Comparison of ENCODE assay signal across 1 cellular context in genomic region chr6:86685230-86685797, GRCh38.
TF ChIP-seq lines count a peak whose summit lies in the region.

No MANE protein-coding gene starts in this region.

TF ChIP-seq in K562, 482 proteins besides CTCF, POLR2A, EP300 and RAD21 (continued from another document and continues in another):
- TF ChIP-seq KLF16 (IDR thresholded peaks at IDR 0.05) (no peak), PHB (CRISPR knock-in tag; IDR thresholded peaks at IDR 0.05) (no peak), POLR2G (IDR thresholded peaks at IDR 0.05; ENCODE audit: low read depth, low read length) (no peak), NFIC (IDR thresholded peaks at IDR 0.05) (no peak), NFIX (CRISPR knock-in tag; IDR thresholded peaks at IDR 0.05; ENCODE audit: low read depth) (no peak), KDM5B (IDR thresholded peaks at IDR 0.05; ENCODE audit: insufficient replicate concordance, low read depth, low read length) (no peak), CGGBP1 (CRISPR knock-in tag; IDR thresholded peaks at IDR 0.05) (no peak), RHOXF2B (CRISPR knock-in tag; conservative IDR thresholded peaks at IDR 0.05) (no peak), ZNF644 (tag; IDR thresholded peaks at IDR 0.05; ENCODE audit: low read depth) (no peak), TGIF2 (CRISPR knock-in tag; IDR thresholded peaks at IDR 0.05) (no peak), CC2D1A (IDR thresholded peaks at IDR 0.05) (no peak), BHLHE40 (IDR thresholded peaks at IDR 0.05; ENCODE audit: low read length) (peak; percentile 70; the same call in 1 of the 2 replicates), BRD4 (IDR thresholded peaks at IDR 0.05) (no peak), JUND (IDR thresholded peaks at IDR 0.05; ENCODE audit: borderline replicate concordance, low read depth, low read length) (peak; percentile 93), JUND (tag; IDR thresholded peaks at IDR 0.05; ENCODE audit: borderline replicate concordance, low read depth, low read length) (peak; percentile 93; the same call in 2 of the 3 replicates), ZNF589 (CRISPR knock-in tag; IDR thresholded peaks at IDR 0.05; ENCODE audit: low read depth) (no peak), MAZ (CRISPR knock-in tag; conservative IDR thresholded peaks at IDR 0.05 in 1 of 2, IDR thresholded peaks at IDR 0.05 in 1 of 2) (no peak), ZNF431 (CRISPR knock-in tag; IDR thresholded peaks at IDR 0.05) (no peak), TOE1 (IDR thresholded peaks at IDR 0.05; ENCODE audit: borderline replicate concordance) (no peak), TOE1 (CRISPR knock-in tag; IDR thresholded peaks at IDR 0.05; ENCODE audit: borderline replicate concordance, low read depth) (no peak), ZNF830 (CRISPR knock-in tag; IDR thresholded peaks at IDR 0.05) (no peak), POLR2AphosphoS5 (IDR thresholded peaks at IDR 0.05; ENCODE audit: control insufficient read depth, insufficient read depth, low read depth, low read length) (no peak), ZFP1 (CRISPR knock-in tag; IDR thresholded peaks at IDR 0.05) (0 out of 2 replicates have a peak, but pooled peaks have one; percentile 6), ELF2 (CRISPR knock-in tag; IDR thresholded peaks at IDR 0.05) (no peak), KLF10 (CRISPR knock-in tag; IDR thresholded peaks at IDR 0.05) (no peak), ZNF121 (CRISPR knock-in tag; conservative IDR thresholded peaks at IDR 0.05) (no peak), ZNF384 (IDR thresholded peaks at IDR 0.05; ENCODE audit: low read depth, low read length) (no peak), SRSF7 (optimal IDR thresholded peaks at IDR 0.05; ENCODE audit: low read depth, low read length) (no peak), ATF3 (IDR thresholded peaks at IDR 0.05) (peak; percentile 82), ATF3 (CRISPR knock-in tag; conservative IDR thresholded peaks at IDR 0.05) (no peak), PRPF4 (IDR thresholded peaks at IDR 0.05; ENCODE audit: insufficient read depth, low read depth, low read length, poor library complexity, severe bottlenecking) (no peak), ZFP30 (CRISPR knock-in tag; IDR thresholded peaks at IDR 0.05; ENCODE audit: borderline replicate concordance) (no peak), MYBL2 (IDR thresholded peaks at IDR 0.05; ENCODE audit: low read depth) (no peak), MYBL2 (CRISPR knock-in tag; IDR thresholded peaks at IDR 0.05; ENCODE audit: borderline replicate concordance) (no peak), ZNF280A (IDR thresholded peaks at IDR 0.05; ENCODE audit: low read depth, partially characterized antibody) (no peak), CCAR2 (IDR thresholded peaks at IDR 0.05; ENCODE audit: low read depth, low read length) (no peak), SNIP1 (IDR thresholded peaks at IDR 0.05; ENCODE audit: low read depth) (no peak), MLLT1 (IDR thresholded peaks at IDR 0.05) (no peak), POLR3A (IDR thresholded peaks at IDR 0.05; ENCODE audit: borderline replicate concordance, extremely low read depth, insufficient read depth, insufficient read length) (no peak), ETS2 (tag; IDR thresholded peaks at IDR 0.05; ENCODE audit: borderline replicate concordance, poor library complexity, severe bottlenecking) (no peak), ZNF318 (IDR thresholded peaks at IDR 0.05; ENCODE audit: borderline replicate concordance in 1 of 2, low read depth in 1 of 2) (no peak), TCF3 (CRISPR knock-in tag; IDR thresholded peaks at IDR 0.05) (no peak), NFE2 (IDR thresholded peaks at IDR 0.05; ENCODE audit: low read depth) (peak; percentile 36; the same call in 1 of the 2 replicates)
- TF ChIP-seq, protein P1, sequence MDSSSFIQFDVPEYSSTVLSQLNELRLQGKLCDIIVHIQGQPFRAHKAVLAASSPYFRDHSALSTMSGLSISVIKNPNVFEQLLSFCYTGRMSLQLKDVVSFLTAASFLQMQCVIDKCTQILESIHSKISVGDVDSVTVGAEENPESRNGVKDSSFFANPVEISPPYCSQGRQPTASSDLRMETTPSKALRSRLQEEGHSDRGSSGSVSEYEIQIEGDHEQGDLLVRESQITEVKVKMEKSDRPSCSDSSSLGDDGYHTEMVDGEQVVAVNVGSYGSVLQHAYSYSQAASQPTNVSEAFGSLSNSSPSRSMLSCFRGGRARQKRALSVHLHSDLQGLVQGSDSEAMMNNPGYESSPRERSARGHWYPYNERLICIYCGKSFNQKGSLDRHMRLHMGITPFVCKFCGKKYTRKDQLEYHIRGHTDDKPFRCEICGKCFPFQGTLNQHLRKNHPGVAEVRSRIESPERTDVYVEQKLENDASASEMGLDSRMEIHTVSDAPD (CRISPR knock-in tag; IDR thresholded peaks at IDR 0.05), result no peak
- TF ChIP-seq, protein P2, sequence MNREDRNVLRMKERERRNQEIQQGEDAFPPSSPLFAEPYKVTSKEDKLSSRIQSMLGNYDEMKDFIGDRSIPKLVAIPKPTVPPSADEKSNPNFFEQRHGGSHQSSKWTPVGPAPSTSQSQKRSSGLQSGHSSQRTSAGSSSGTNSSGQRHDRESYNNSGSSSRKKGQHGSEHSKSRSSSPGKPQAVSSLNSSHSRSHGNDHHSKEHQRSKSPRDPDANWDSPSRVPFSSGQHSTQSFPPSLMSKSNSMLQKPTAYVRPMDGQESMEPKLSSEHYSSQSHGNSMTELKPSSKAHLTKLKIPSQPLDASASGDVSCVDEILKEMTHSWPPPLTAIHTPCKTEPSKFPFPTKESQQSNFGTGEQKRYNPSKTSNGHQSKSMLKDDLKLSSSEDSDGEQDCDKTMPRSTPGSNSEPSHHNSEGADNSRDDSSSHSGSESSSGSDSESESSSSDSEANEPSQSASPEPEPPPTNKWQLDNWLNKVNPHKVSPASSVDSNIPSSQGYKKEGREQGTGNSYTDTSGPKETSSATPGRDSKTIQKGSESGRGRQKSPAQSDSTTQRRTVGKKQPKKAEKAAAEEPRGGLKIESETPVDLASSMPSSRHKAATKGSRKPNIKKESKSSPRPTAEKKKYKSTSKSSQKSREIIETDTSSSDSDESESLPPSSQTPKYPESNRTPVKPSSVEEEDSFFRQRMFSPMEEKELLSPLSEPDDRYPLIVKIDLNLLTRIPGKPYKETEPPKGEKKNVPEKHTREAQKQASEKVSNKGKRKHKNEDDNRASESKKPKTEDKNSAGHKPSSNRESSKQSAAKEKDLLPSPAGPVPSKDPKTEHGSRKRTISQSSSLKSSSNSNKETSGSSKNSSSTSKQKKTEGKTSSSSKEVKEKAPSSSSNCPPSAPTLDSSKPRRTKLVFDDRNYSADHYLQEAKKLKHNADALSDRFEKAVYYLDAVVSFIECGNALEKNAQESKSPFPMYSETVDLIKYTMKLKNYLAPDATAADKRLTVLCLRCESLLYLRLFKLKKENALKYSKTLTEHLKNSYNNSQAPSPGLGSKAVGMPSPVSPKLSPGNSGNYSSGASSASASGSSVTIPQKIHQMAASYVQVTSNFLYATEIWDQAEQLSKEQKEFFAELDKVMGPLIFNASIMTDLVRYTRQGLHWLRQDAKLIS (CRISPR knock-in tag; IDR thresholded peaks at IDR 0.05), result no peak
- TF ChIP-seq, protein P3, sequence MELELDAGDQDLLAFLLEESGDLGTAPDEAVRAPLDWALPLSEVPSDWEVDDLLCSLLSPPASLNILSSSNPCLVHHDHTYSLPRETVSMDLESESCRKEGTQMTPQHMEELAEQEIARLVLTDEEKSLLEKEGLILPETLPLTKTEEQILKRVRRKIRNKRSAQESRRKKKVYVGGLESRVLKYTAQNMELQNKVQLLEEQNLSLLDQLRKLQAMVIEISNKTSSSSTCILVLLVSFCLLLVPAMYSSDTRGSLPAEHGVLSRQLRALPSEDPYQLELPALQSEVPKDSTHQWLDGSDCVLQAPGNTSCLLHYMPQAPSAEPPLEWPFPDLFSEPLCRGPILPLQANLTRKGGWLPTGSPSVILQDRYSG (tag; conservative IDR thresholded peaks at IDR 0.05; ENCODE audit: low read depth), result no peak
- TF ChIP-seq, protein P4, sequence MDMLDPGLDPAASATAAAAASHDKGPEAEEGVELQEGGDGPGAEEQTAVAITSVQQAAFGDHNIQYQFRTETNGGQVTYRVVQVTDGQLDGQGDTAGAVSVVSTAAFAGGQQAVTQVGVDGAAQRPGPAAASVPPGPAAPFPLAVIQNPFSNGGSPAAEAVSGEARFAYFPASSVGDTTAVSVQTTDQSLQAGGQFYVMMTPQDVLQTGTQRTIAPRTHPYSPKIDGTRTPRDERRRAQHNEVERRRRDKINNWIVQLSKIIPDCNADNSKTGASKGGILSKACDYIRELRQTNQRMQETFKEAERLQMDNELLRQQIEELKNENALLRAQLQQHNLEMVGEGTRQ (CRISPR knock-in tag; IDR thresholded peaks at IDR 0.05), result no peak
